Comparison of ENCODE assay signal across 1 cellular context in genomic region chr1:168476588-168477379, GRCh38.
TF ChIP-seq lines count a peak whose summit lies in the region.

No MANE protein-coding gene starts in this region.

TF ChIP-seq in HepG2, 621 proteins besides CTCF, POLR2A, EP300 and RAD21 (continued from another document and continues in another):
- TF ChIP-seq, protein P1, sequence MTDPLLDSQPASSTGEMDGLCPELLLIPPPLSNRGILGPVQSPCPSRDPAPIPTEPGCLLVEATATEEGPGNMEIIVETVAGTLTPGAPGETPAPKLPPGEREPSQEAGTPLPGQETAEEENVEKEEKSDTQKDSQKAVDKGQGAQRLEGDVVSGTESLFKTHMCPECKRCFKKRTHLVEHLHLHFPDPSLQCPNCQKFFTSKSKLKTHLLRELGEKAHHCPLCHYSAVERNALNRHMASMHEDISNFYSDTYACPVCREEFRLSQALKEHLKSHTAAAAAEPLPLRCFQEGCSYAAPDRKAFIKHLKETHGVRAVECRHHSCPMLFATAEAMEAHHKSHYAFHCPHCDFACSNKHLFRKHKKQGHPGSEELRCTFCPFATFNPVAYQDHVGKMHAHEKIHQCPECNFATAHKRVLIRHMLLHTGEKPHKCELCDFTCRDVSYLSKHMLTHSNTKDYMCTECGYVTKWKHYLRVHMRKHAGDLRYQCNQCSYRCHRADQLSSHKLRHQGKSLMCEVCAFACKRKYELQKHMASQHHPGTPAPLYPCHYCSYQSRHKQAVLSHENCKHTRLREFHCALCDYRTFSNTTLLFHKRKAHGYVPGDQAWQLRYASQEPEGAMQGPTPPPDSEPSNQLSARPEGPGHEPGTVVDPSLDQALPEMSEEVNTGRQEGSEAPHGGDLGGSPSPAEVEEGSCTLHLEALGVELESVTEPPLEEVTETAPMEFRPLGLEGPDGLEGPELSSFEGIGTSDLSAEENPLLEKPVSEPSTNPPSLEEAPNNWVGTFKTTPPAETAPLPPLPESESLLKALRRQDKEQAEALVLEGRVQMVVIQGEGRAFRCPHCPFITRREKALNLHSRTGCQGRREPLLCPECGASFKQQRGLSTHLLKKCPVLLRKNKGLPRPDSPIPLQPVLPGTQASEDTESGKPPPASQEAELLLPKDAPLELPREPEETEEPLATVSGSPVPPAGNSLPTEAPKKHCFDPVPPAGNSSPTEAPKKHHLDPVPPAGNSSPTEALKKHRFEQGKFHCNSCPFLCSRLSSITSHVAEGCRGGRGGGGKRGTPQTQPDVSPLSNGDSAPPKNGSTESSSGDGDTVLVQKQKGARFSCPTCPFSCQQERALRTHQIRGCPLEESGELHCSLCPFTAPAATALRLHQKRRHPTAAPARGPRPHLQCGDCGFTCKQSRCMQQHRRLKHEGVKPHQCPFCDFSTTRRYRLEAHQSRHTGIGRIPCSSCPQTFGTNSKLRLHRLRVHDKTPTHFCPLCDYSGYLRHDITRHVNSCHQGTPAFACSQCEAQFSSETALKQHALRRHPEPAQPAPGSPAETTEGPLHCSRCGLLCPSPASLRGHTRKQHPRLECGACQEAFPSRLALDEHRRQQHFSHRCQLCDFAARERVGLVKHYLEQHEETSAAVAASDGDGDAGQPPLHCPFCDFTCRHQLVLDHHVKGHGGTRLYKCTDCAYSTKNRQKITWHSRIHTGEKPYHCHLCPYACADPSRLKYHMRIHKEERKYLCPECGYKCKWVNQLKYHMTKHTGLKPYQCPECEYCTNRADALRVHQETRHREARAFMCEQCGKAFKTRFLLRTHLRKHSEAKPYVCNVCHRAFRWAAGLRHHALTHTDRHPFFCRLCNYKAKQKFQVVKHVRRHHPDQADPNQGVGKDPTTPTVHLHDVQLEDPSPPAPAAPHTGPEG (CRISPR knock-in tag; IDR thresholded peaks at IDR 0.05) = no peak
- no peak for TF ChIP-seq MTF1 (CRISPR knock-in tag; IDR thresholded peaks at IDR 0.05)
- peak; percentile 78 for TF ChIP-seq PAXIP1 (CRISPR knock-in tag; conservative IDR thresholded peaks at IDR 0.05)
- TF ChIP-seq JUND (CRISPR knock-in tag; IDR thresholded peaks at IDR 0.05) = no peak
- peak; percentile 72 for TF ChIP-seq MED1 (CRISPR knock-in tag; IDR thresholded peaks at IDR 0.05)
- TF ChIP-seq ZFAT (CRISPR knock-in tag; conservative IDR thresholded peaks at IDR 0.05) = no peak
- TF ChIP-seq ZSCAN20 (CRISPR knock-in tag; IDR thresholded peaks at IDR 0.05; ENCODE audit: borderline replicate concordance) = no peak
- TF ChIP-seq ELF4 (CRISPR knock-in tag; IDR thresholded peaks at IDR 0.05; ENCODE audit: borderline replicate concordance) = no peak
- TF ChIP-seq, protein P2, sequence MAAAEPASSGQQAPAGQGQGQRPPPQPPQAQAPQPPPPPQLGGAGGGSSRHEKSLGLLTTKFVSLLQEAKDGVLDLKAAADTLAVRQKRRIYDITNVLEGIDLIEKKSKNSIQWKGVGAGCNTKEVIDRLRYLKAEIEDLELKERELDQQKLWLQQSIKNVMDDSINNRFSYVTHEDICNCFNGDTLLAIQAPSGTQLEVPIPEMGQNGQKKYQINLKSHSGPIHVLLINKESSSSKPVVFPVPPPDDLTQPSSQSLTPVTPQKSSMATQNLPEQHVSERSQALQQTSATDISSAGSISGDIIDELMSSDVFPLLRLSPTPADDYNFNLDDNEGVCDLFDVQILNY (CRISPR knock-in tag; conservative IDR thresholded peaks at IDR 0.05) = no peak
- no peak for TF ChIP-seq MBD4 (IDR thresholded peaks at IDR 0.05; ENCODE audit: borderline replicate concordance, low read length)
- TF ChIP-seq GABPA (IDR thresholded peaks at IDR 0.05; ENCODE audit: low read depth, low read length) = no peak
- 0 out of 2 replicates have a peak, but pooled peaks have one; percentile 23 for TF ChIP-seq GABPA (CRISPR knock-in tag; IDR thresholded peaks at IDR 0.05; ENCODE audit: low read depth)
- TF ChIP-seq, protein P3, sequence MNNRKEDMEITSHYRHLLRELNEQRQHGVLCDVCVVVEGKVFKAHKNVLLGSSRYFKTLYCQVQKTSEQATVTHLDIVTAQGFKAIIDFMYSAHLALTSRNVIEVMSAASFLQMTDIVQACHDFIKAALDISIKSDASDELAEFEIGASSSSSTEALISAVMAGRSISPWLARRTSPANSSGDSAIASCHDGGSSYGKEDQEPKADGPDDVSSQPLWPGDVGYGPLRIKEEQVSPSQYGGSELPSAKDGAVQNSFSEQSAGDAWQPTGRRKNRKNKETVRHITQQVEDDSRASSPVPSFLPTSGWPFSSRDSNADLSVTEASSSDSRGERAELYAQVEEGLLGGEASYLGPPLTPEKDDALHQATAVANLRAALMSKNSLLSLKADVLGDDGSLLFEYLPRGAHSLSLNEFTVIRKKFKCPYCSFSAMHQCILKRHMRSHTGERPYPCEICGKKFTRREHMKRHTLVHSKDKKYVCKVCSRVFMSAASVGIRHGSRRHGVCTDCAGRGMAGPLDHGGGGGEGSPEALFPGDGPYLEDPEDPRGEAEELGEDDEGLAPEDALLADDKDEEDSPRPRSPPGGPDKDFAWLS (CRISPR knock-in tag; IDR thresholded peaks at IDR 0.05; ENCODE audit: borderline replicate concordance) = no peak
- peak; percentile 99 for TF ChIP-seq ZBTB33 (CRISPR knock-in tag; IDR thresholded peaks at IDR 0.05)
- TF ChIP-seq, protein P4, sequence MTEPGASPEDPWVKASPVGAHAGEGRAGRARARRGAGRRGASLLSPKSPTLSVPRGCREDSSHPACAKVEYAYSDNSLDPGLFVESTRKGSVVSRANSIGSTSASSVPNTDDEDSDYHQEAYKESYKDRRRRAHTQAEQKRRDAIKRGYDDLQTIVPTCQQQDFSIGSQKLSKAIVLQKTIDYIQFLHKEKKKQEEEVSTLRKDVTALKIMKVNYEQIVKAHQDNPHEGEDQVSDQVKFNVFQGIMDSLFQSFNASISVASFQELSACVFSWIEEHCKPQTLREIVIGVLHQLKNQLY (CRISPR knock-in tag; IDR thresholded peaks at IDR 0.05) = peak; percentile 81; the same call in 1 of the 2 replicates
- no peak for TF ChIP-seq SOX13 (IDR thresholded peaks at IDR 0.05)
- TF ChIP-seq SOX13 (CRISPR knock-in tag; conservative IDR thresholded peaks at IDR 0.05 in 1 of 2, IDR thresholded peaks at IDR 0.05 in 1 of 2) = peak in 1 of 2 experiments; percentile 68; a peak in 1 of 4 replicates
- TF ChIP-seq ZNF337 (CRISPR knock-in tag; IDR thresholded peaks at IDR 0.05; ENCODE audit: borderline replicate concordance, low read depth) = no peak
- TF ChIP-seq ZFX (CRISPR knock-in tag; IDR thresholded peaks at IDR 0.05; ENCODE audit: low read depth) = 0 out of 2 replicates have a peak, but pooled peaks have one; percentile 22
- no peak for TF ChIP-seq KLF16 (CRISPR knock-in tag; IDR thresholded peaks at IDR 0.05)
- TF ChIP-seq ZMYM4 (CRISPR knock-in tag; IDR thresholded peaks at IDR 0.05) = peak; percentile 84
- TF ChIP-seq ZNF746 (CRISPR knock-in tag; IDR thresholded peaks at IDR 0.05) = no peak; the same call in 1 of the 2 replicates
- no peak for TF ChIP-seq NONO (IDR thresholded peaks at IDR 0.05)
- TF ChIP-seq NONO (CRISPR knock-in tag; conservative IDR thresholded peaks at IDR 0.05) = no peak
- no peak for TF ChIP-seq FOXK2 (IDR thresholded peaks at IDR 0.05)
- TF ChIP-seq ZBTB1 (CRISPR knock-in tag; IDR thresholded peaks at IDR 0.05; ENCODE audit: borderline replicate concordance) = no peak
- TF ChIP-seq ZNF605 (CRISPR knock-in tag; IDR thresholded peaks at IDR 0.05) = peak; percentile 62; the same call in 1 of the 2 replicates
- no peak for TF ChIP-seq ZNF446 (CRISPR knock-in tag; IDR thresholded peaks at IDR 0.05)
- no peak for TF ChIP-seq BORCS8-MEF2B (CRISPR knock-in tag; IDR thresholded peaks at IDR 0.05)
- TF ChIP-seq, protein P5, sequence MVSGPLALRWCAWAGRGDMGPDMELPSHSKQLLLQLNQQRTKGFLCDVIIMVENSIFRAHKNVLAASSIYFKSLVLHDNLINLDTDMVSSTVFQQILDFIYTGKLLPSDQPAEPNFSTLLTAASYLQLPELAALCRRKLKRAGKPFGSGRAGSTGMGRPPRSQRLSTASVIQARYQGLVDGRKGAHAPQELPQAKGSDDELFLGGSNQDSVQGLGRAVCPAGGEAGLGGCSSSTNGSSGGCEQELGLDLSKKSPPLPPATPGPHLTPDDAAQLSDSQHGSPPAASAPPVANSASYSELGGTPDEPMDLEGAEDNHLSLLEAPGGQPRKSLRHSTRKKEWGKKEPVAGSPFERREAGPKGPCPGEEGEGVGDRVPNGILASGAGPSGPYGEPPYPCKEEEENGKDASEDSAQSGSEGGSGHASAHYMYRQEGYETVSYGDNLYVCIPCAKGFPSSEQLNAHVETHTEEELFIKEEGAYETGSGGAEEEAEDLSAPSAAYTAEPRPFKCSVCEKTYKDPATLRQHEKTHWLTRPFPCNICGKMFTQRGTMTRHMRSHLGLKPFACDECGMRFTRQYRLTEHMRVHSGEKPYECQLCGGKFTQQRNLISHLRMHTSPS (CRISPR knock-in tag; IDR thresholded peaks at IDR 0.05; ENCODE audit: low read depth) = no peak
- TF ChIP-seq MTA3 (CRISPR knock-in tag; IDR thresholded peaks at IDR 0.05) = no peak
- TF ChIP-seq SUZ12 (IDR thresholded peaks at IDR 0.05; ENCODE audit: low read depth, low read length) = no peak
- no peak for TF ChIP-seq SNAI1 (CRISPR knock-in tag; IDR thresholded peaks at IDR 0.05; ENCODE audit: borderline replicate concordance)
- TF ChIP-seq ELF1 (CRISPR knock-in tag; IDR thresholded peaks at IDR 0.05) = peak; percentile 28; the same call in 1 of the 2 replicates
- 0 out of 2 replicates have a peak, but pooled peaks have one; percentile 54 for TF ChIP-seq KMT2A (CRISPR knock-in tag; IDR thresholded peaks at IDR 0.05)
- TF ChIP-seq, protein P6, sequence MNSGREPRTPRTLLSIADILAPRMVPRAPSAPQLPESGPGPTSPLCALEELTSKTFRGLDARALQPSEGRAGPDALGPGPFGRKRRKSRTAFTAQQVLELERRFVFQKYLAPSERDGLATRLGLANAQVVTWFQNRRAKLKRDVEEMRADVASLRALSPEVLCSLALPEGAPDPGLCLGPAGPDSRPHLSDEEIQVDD (CRISPR knock-in tag; IDR thresholded peaks at IDR 0.05; ENCODE audit: borderline replicate concordance) = no peak
- TF ChIP-seq MIER2 (CRISPR knock-in tag; IDR thresholded peaks at IDR 0.05) = peak; percentile 45; the same call in 1 of the 2 replicates
- no peak for TF ChIP-seq PATZ1 (CRISPR knock-in tag; IDR thresholded peaks at IDR 0.05)
- 0 out of 2 replicates have a peak, but pooled peaks have one; percentile 66 for TF ChIP-seq FOXA3 (CRISPR knock-in tag; IDR thresholded peaks at IDR 0.05)
- no peak for TF ChIP-seq ZNF883 (CRISPR knock-in tag; IDR thresholded peaks at IDR 0.05; ENCODE audit: not compliant biosample characterization)
- no peak for TF ChIP-seq TGIF2 (CRISPR knock-in tag; IDR thresholded peaks at IDR 0.05)
- peak; percentile 54; the same call in 1 of the 2 replicates for TF ChIP-seq SP5 (CRISPR knock-in tag; IDR thresholded peaks at IDR 0.05; ENCODE audit: borderline replicate concordance, low read depth)
- TF ChIP-seq SETDB1 (CRISPR knock-in tag; IDR thresholded peaks at IDR 0.05; ENCODE audit: borderline replicate concordance) = no peak
- 0 out of 2 replicates have a peak, but pooled peaks have one; percentile 16 for TF ChIP-seq NR2F6 (IDR thresholded peaks at IDR 0.05)
- TF ChIP-seq NR2F6 (CRISPR knock-in tag; IDR thresholded peaks at IDR 0.05) = peak; percentile 30; the same call in 1 of the 2 replicates
- peak; percentile 46 for TF ChIP-seq BHLHE40 (IDR thresholded peaks at IDR 0.05; ENCODE audit: low read length)
- TF ChIP-seq SRSF4 (IDR thresholded peaks at IDR 0.05; ENCODE audit: low read depth, low read length, poor library complexity, severe bottlenecking) = no peak
- no peak for TF ChIP-seq NFIB (CRISPR knock-in tag; IDR thresholded peaks at IDR 0.05; ENCODE audit: borderline replicate concordance)
- TF ChIP-seq ERF (CRISPR knock-in tag; IDR thresholded peaks at IDR 0.05) = peak; percentile 51; the same call in 1 of the 2 replicates
